10 cellular contexts compared by ENCODE assay signal in the genomic region with DNA sequence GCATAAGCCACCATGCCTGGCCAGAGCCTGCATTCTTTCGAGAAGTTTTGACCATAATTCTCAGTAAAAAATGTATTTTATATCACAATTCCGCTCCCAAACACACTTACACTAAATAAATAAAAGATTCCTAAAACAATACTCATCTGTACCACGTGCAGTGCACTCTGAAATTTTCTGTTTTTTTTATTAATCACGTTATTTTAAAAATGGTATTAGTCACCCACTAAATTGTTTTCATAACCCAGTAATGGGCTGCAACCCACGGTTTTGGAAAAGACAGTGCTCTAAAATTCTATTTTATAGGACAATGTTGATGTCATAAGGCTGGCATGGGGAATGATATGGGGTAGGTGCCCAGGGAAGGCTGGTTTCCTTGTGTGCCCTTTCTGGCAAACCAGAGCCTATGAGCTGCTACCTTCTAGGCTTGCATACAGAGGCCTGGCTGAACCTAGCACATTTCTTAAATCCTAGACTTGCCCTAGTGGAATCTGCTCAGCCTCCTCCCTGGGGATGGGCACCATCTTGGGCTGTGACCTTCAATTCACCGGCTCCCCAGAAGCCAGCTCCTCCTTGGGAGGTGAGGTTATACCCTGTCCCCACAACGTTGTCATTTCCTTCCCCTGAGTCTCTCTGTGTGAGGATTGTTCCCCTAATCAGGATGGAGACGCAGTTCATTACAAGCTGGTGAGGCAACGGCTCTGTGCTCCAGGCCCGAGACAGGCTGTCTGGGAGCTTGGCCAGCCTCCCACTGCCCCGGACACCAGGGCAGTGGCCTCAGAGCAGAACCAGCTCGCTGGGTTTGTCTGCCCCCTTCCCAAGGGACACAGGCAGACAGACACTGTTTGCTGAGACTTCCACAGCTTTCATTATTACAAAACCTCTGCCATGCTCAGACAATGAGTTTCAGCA.
DNase-seq lines count a peak whose midpoint lies in the region; ATAC-seq and TF ChIP-seq lines count a peak whose summit lies in the region.
"Had no signal": no experiment of that assay in that cellular context is flagged by ENCODE, and none has a peak within 500 bp of the region (broad histone marks: within the 10 kb centered on the region; RNA-seq: fewer than 3 reads in every experiment).

No MANE protein-coding gene starts in this region.

- H3K4me1 ChIP-seq in RWPE2 (ENCODE audit: insufficient read depth, poor library complexity, severe bottlenecking), result peaks cover 25% of the 10 kb centered on the region
- no peaks in the 10 kb centered on the region for H3K4me1 ChIP-seq in Karpas-422 (ENCODE audit: low read length)

- no peak overlapping the region for H3K4me2 ChIP-seq in Karpas-422 (ENCODE audit: low read depth, low read length, poor library complexity, severe bottlenecking)

- no peaks in the 10 kb centered on the region for H3K79me2 ChIP-seq in Karpas-422 (ENCODE audit: low read length)

- no peaks in the 10 kb centered on the region for H4K20me1 ChIP-seq in Karpas-422 (ENCODE audit: insufficient read depth, low read depth, low read length)

- H2AFZ ChIP-seq in Karpas-422 (ENCODE audit: low read length), result no peak overlapping the region

- H3K9me3 ChIP-seq in RWPE2 (ENCODE audit: severe bottlenecking) (peaks cover 3% of the 10 kb centered on the region), Karpas-422 (ENCODE audit: low read length) (no peaks in the 10 kb centered on the region)

- peak; percentile 70 for DNase-seq in AG08396 (ENCODE audit: low spot score)
- no peak for DNase-seq in RWPE2 (ENCODE audit: low spot score)
- peak; percentile 86 for DNase-seq in fibroblast of pulmonary artery (ENCODE audit: low read depth)
- DNase-seq in occipital lobe (lab: John Stamatoyannopoulos, UW), result peak; percentile 14
- no peak for DNase-seq in Karpas-422
- no peak for DNase-seq in NCI-H2107 treated with DMSO at 0.1 percent for 48 hours (lab: John Stamatoyannopoulos, UW; ENCODE audit: unreplicated experiment)
- DNase-seq: CD4-positive, CD25-positive, alpha-beta regulatory T cell had no signal

- H3K27me3 ChIP-seq in RWPE2 (ENCODE audit: insufficient read depth, poor library complexity, severe bottlenecking) (no peaks in the 10 kb centered on the region), Karpas-422 (ENCODE audit: low read length) (no peaks in the 10 kb centered on the region)

- ATAC-seq in RWPE2 (ENCODE audit: low read depth), result peak; percentile 88
- no peak for ATAC-seq in GM21717 (IDR thresholded peaks at IDR 0.05; ENCODE audit: unreplicated experiment)
- ATAC-seq in GM19351 (IDR thresholded peaks at IDR 0.05; ENCODE audit: unreplicated experiment), result no peak

- no peaks in the 10 kb centered on the region for H3K9me2 ChIP-seq in Karpas-422 (replicated peaks; ENCODE audit: insufficient read depth, low read length)

- H3K27ac ChIP-seq in RWPE2 (ENCODE audit: poor library complexity, severe bottlenecking), result peak overlapping the region; percentile 86
- no peak overlapping the region for H3K27ac ChIP-seq in Karpas-422 (ENCODE audit: low read length)
- H3K27ac ChIP-seq: epithelial cell of prostate had no signal

- H3K36me3 ChIP-seq in RWPE2 (ENCODE audit: low read depth), result no peaks in the 10 kb centered on the region
- H3K36me3 ChIP-seq in Karpas-422 (ENCODE audit: insufficient read depth, low read length), result no peaks in the 10 kb centered on the region

- H3K9ac ChIP-seq in Karpas-422 (ENCODE audit: low read length), result no peak overlapping the region

- H3K4me3 ChIP-seq in RWPE2 (ENCODE audit: severe bottlenecking) (no peak overlapping the region), fibroblast of pulmonary artery (replicated peaks; ENCODE audit: low read depth, low read length) (no peak overlapping the region), Karpas-422 (ENCODE audit: low read length) (no peak overlapping the region)

- TF ChIP-seq CTCF in RWPE2 (IDR thresholded peaks at IDR 0.05; ENCODE audit: poor library complexity, severe bottlenecking) (no peak), fibroblast of pulmonary artery (IDR thresholded peaks at IDR 0.05; ENCODE audit: low read length, missing control alignments) (no peak)

Comparison
In these comparisons a context has a peak if more than half of its experiments do, and no peak if none do; other contexts are left out.
1. DNase-seq: peak in AG08396 (single experiment), fibroblast of pulmonary artery (single experiment) and occipital lobe (single experiment); none in RWPE2 (single experiment), Karpas-422 (single experiment) and NCI-H2107 treated with DMSO at 0.1 percent for 48 hours (single experiment).